ENCODE assay signal across 21 cellular contexts in genomic region chr11:118000067-118000849, GRCh38. TPM values are rescaled to one million over a fixed set of nuclear protein-coding genes. Genes with fewer than 3 reads are reported as not detected.
DNase-seq lines count a peak whose midpoint lies in the region; ATAC-seq lines count a peak whose summit lies in the region.
"Had no signal": no experiment of that assay in that cellular context is flagged by ENCODE, and none has a peak within 500 bp of the region (broad histone marks: within the 10 kb centered on the region; RNA-seq: fewer than 3 reads in every experiment).

No MANE protein-coding gene starts in this region.

- peaks cover 99% of the 10 kb centered on the region for H3K4me1 Mint-ChIP-seq in activated T-cell treated with anti-CD3 and anti-CD28 coated beads, Interleukin-2, amount 50 U/mL, for 24 hours (ENCODE audit: low read depth)
- peaks cover 91% of the 10 kb centered on the region for H3K4me1 Mint-ChIP-seq in activated T-cell treated with anti-CD3 and anti-CD28 coated beads, Interleukin-2, amount 50 U/mL, for 4 hours (ENCODE audit: low read depth)
- peaks cover 100% of the 10 kb centered on the region for H3K4me1 Mint-ChIP-seq in activated CD4-positive, alpha-beta memory T cell treated with anti-CD3 and anti-CD28 coated beads for 36 hours (ENCODE audit: low read depth)
- H3K4me1 Mint-ChIP-seq in effector memory CD8-positive, alpha-beta T cell (ENCODE audit: low read depth in 2 of 2): peaks cover 89 to 91% of the 10 kb centered on the region in 2 donors
- H3K4me1 Mint-ChIP-seq in stimulated activated effector memory CD8-positive, alpha-beta T cell treated with anti-CD3 and anti-CD28 coated beads, Interleukin-12 subunit alpha, Interleukin-12 subunit beta, amount 100 ng/mL, for 72 hours: peaks cover 94% of the 10 kb centered on the region

- H3K9me3 Mint-ChIP-seq in activated T-cell treated with anti-CD3 and anti-CD28 coated beads, Interleukin-2, amount 50 U/mL, for 24 hours: peaks cover 9% of the 10 kb centered on the region
- peaks cover 3% of the 10 kb centered on the region for H3K9me3 Mint-ChIP-seq in activated T-cell treated with anti-CD3 and anti-CD28 coated beads, Interleukin-2, amount 50 U/mL, for 4 hours
- H3K9me3 Mint-ChIP-seq in activated CD4-positive, alpha-beta memory T cell treated with anti-CD3 and anti-CD28 coated beads for 36 hours: peaks cover 16% of the 10 kb centered on the region
- peaks cover 0 to 4% of the 10 kb centered on the region in 2 donors for H3K9me3 Mint-ChIP-seq in effector memory CD8-positive, alpha-beta T cell
- peaks cover 13% of the 10 kb centered on the region for H3K9me3 Mint-ChIP-seq in stimulated activated effector memory CD8-positive, alpha-beta T cell treated with anti-CD3 and anti-CD28 coated beads, Interleukin-12 subunit alpha, Interleukin-12 subunit beta, amount 100 ng/mL, for 72 hours
- H3K9me3 Mint-ChIP-seq: type B pancreatic cell had no signal

- H3K27me3 Mint-ChIP-seq in activated T-cell treated with anti-CD3 and anti-CD28 coated beads, Interleukin-2, amount 50 U/mL, for 24 hours: no peaks in the 10 kb centered on the region
- H3K27me3 Mint-ChIP-seq in activated T-cell treated with anti-CD3 and anti-CD28 coated beads, Interleukin-2, amount 50 U/mL, for 4 hours (ENCODE audit: low read depth): no peaks in the 10 kb centered on the region
- H3K27me3 Mint-ChIP-seq in activated CD4-positive, alpha-beta memory T cell treated with anti-CD3 and anti-CD28 coated beads for 36 hours: no peaks in the 10 kb centered on the region
- H3K27me3 Mint-ChIP-seq in effector memory CD8-positive, alpha-beta T cell: no peaks in the 10 kb centered on the region
- H3K27me3 Mint-ChIP-seq: stimulated activated naive CD8-positive, alpha-beta T cell treated with anti-CD3 and anti-CD28 coated beads, Interleukin-15, amount 100 ng/mL, for 72 hours had no signal

- H3K27ac Mint-ChIP-seq in activated T-cell treated with anti-CD3 and anti-CD28 coated beads, Interleukin-2, amount 50 U/mL, for 24 hours: peak overlapping the region; percentile 99
- peak overlapping the region; percentile 99 for H3K27ac Mint-ChIP-seq in activated CD4-positive, alpha-beta memory T cell treated with anti-CD3 and anti-CD28 coated beads for 36 hours
- peak overlapping the region; percentile 92 to 96 for H3K27ac Mint-ChIP-seq in effector memory CD8-positive, alpha-beta T cell
- H3K27ac Mint-ChIP-seq in stimulated activated effector memory CD8-positive, alpha-beta T cell treated with anti-CD3 and anti-CD28 coated beads, Interleukin-12 subunit alpha, Interleukin-12 subunit beta, amount 100 ng/mL, for 72 hours: peak overlapping the region; percentile 98
- H3K27ac Mint-ChIP-seq: type B pancreatic cell had no signal

- ATAC-seq in activated T-cell treated with anti-CD3 and anti-CD28 coated beads, Interleukin-2, amount 50 U/mL, for 4 hours: no peak
- no peak for ATAC-seq in effector memory CD8-positive, alpha-beta T cell (replicated peaks)
- ATAC-seq in stimulated activated effector memory CD8-positive, alpha-beta T cell treated with anti-CD3 and anti-CD28 coated beads, Interleukin-12 subunit alpha, Interleukin-12 subunit beta, amount 100 ng/mL, for 72 hours: no peak
- ATAC-seq in HG02610 (IDR thresholded peaks at IDR 0.05; ENCODE audit: unreplicated experiment) (no peak), GM19463 (IDR thresholded peaks at IDR 0.05; ENCODE audit: unreplicated experiment) (no peak)
- ATAC-seq: HepG2; left colon; right cardiac atrium; stimulated activated naive CD8-positive, alpha-beta T cell treated with anti-CD3 and anti-CD28 coated beads, Interleukin-15, amount 100 ng/mL, for 72 hours had no signal

- CTCF ChIA-PET in activated CD4-positive, alpha-beta memory T cell treated with anti-CD3 and anti-CD28 coated beads for 36 hours (lab: Charles Lee): interaction anchor here (1.1 to 7.4 kb wide), 7 partner anchors 9 to 183 kb away, joined by 3 to 79 read pairs (median 7); partner anchors contain the start of gene IL10RA

- POLR2A ChIA-PET in activated CD4-positive, alpha-beta memory T cell treated with anti-CD3 and anti-CD28 coated beads for 36 hours (lab: Charles Lee): interaction anchor here (1.5 to 12.0 kb wide), 8 partner anchors 12 to 52 kb away, joined by 6 to 265 read pairs (median 16); partner anchors contain the start of gene IL10RA

- no peak overlapping the region for H3K4me3 Mint-ChIP-seq in activated T-cell treated with anti-CD3 and anti-CD28 coated beads, Interleukin-2, amount 50 U/mL, for 24 hours
- H3K4me3 Mint-ChIP-seq in activated T-cell treated with anti-CD3 and anti-CD28 coated beads, Interleukin-2, amount 50 U/mL, for 4 hours: no peak overlapping the region
- no peak overlapping the region for H3K4me3 Mint-ChIP-seq in activated CD4-positive, alpha-beta memory T cell treated with anti-CD3 and anti-CD28 coated beads for 36 hours
- H3K4me3 Mint-ChIP-seq in effector memory CD8-positive, alpha-beta T cell: peak overlapping the region; percentile 61 to 74
- peak overlapping the region; percentile 56 for H3K4me3 Mint-ChIP-seq in stimulated activated effector memory CD8-positive, alpha-beta T cell treated with anti-CD3 and anti-CD28 coated beads, Interleukin-12 subunit alpha, Interleukin-12 subunit beta, amount 100 ng/mL, for 72 hours
- H3K4me3 Mint-ChIP-seq: type B pancreatic cell had no signal

- peaks cover 78% of the 10 kb centered on the region for H3K36me3 Mint-ChIP-seq in activated T-cell treated with anti-CD3 and anti-CD28 coated beads, Interleukin-2, amount 50 U/mL, for 24 hours (ENCODE audit: low read depth)
- peaks cover 48% of the 10 kb centered on the region for H3K36me3 Mint-ChIP-seq in activated T-cell treated with anti-CD3 and anti-CD28 coated beads, Interleukin-2, amount 50 U/mL, for 4 hours (ENCODE audit: insufficient read depth)
- H3K36me3 Mint-ChIP-seq in activated CD4-positive, alpha-beta memory T cell treated with anti-CD3 and anti-CD28 coated beads for 36 hours: peaks cover 69% of the 10 kb centered on the region
- peaks cover 78% of the 10 kb centered on the region for H3K36me3 Mint-ChIP-seq in effector memory CD8-positive, alpha-beta T cell (ENCODE audit: insufficient read depth)
- peaks cover 93% of the 10 kb centered on the region for H3K36me3 Mint-ChIP-seq in stimulated activated effector memory CD8-positive, alpha-beta T cell treated with anti-CD3 and anti-CD28 coated beads, Interleukin-12 subunit alpha, Interleukin-12 subunit beta, amount 100 ng/mL, for 72 hours
- H3K36me3 Mint-ChIP-seq: type B pancreatic cell had no signal

- intact Hi-C loops in activated CD4-positive, alpha-beta memory T cell treated with anti-CD3 and anti-CD28 coated beads for 36 hours (cut with micrococcal nuclease): loop anchor here (5.0 to 10.0 kb wide), 4 partner anchors 217 to 543 kb away; partner anchors contain the start of gene KMT2A

- DNase-seq in activated T-cell treated with anti-CD3 and anti-CD28 coated beads, Interleukin-2, amount 50 U/mL, for 24 hours: no peak
- no peak for DNase-seq in activated T-cell treated with anti-CD3 and anti-CD28 coated beads, Interleukin-2, amount 50 U/mL, for 4 hours
- DNase-seq in activated CD4-positive, alpha-beta memory T cell treated with anti-CD3 and anti-CD28 coated beads for 36 hours: no peak
- DNase-seq in effector memory CD8-positive, alpha-beta T cell: no peak
- DNase-seq in stimulated activated effector memory CD8-positive, alpha-beta T cell treated with anti-CD3 and anti-CD28 coated beads, Interleukin-12 subunit alpha, Interleukin-12 subunit beta, amount 100 ng/mL, for 72 hours (ENCODE audit: low spot score in 2 of 2): no peak
- no peak for DNase-seq in Kasumi-1 (lab: John Stamatoyannopoulos, UW)
- DNase-seq: ACHN; activated naive CD4-positive, alpha-beta T cell treated with Interleukin-2 at 50 U/mL for 16 hours; DND-41; foreskin melanocyte; left colon; MG63; NCI-H82; PC-9; right cardiac atrium had no signal

RNA-seq across cellular contexts. Expression of gene IL10RA, which starts 14.1 kb away (rescaled TPM):
- total RNA-seq in activated T-cell treated with anti-CD3 and anti-CD28 coated beads, Interleukin-2, amount 50 U/mL, for 4 hours: 10 to 100 TPM; 30.5 to 39.3 (median 36.6) TPM
- total RNA-seq in activated CD4-positive, alpha-beta memory T cell treated with anti-CD3 and anti-CD28 coated beads for 36 hours: 100 to 1,000 TPM; 114 to 117 TPM
- total RNA-seq: HepG2, PC-9, SK-MEL-5 had no signal

Comparison
In these comparisons a context has a peak if more than half of its experiments do, and no peak if none do; other contexts are left out.
1. H3K4me3 Mint-ChIP-seq: peak in effector memory CD8-positive, alpha-beta T cell (2 of 2) and stimulated activated effector memory CD8-positive, alpha-beta T cell treated with anti-CD3 and anti-CD28 coated beads, Interleukin-12 subunit alpha, Interleukin-12 subunit beta, amount 100 ng/mL, for 72 hours (single experiment); none in activated T-cell treated with anti-CD3 and anti-CD28 coated beads, Interleukin-2, amount 50 U/mL, for 24 hours (single experiment), activated T-cell treated with anti-CD3 and anti-CD28 coated beads, Interleukin-2, amount 50 U/mL, for 4 hours (single experiment) and activated CD4-positive, alpha-beta memory T cell treated with anti-CD3 and anti-CD28 coated beads for 36 hours (single experiment).
2. Peak in every context shown above with its lines, with median percentiles within 50 percentile points of each other: H3K27ac Mint-ChIP-seq.